In the genomic region with DNA sequence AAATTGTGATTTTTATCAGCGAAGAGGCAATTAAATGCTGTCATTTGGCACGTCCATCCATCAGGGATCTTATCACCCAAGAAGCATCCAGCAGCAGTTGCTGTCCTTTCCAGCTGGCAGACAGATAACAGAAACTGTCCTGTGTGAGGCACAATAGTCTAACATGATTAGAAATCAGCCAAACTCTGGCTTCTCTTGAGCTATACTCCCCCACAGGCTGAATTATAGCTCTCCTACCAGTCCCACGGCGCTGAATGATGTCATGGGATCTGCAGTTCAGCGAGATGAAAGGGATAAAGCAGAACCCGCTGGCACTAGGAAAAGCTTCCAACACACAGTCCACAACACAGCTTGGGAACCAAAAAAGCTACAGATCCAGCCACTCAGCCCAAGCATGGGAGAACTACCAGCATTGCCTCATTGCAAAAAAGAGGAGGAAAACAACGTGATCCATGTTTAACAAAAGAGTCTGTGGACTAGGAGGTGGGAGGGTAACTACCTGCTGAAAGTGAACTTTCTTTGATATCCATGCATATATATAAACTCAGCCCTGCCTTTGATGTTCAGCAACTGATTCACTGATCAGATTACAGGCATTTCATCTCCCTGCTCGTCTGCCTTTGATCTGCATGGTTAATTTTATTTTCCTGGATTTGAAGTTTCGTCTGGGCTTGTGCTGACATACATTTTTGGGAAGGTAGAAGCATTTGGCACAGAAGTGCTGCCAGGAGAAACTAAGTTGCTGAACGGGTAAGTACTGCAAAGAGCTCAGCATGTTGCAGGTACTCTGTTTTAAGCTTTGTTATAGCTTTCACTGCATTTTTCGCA, we compare ENCODE assay signal across 8 cellular contexts. TPM values are rescaled to one million over a fixed set of nuclear protein-coding genes. Genes with fewer than 3 reads are reported as not detected.
A peak's percentile ranks its signal among the peaks of the same experiment; 100 is the strongest.
DNase-seq lines count a peak whose midpoint lies in the region; ATAC-seq and TF ChIP-seq lines count a peak whose summit lies in the region.

A gene with protein sequence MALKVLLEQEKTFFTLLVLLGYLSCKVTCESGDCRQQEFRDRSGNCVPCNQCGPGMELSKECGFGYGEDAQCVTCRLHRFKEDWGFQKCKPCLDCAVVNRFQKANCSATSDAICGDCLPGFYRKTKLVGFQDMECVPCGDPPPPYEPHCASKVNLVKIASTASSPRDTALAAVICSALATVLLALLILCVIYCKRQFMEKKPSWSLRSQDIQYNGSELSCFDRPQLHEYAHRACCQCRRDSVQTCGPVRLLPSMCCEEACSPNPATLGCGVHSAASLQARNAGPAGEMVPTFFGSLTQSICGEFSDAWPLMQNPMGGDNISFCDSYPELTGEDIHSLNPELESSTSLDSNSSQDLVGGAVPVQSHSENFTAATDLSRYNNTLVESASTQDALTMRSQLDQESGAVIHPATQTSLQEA (plus strand): TSS at position 314 of the 828 bp plus-strand sequence. CDS start 19,772 bp downstream, outside the sequence.

- H3K4me1 ChIP-seq in fibroblast of lung (ENCODE audit: control insufficient read depth, extremely low read depth, insufficient read depth, low read length), result peaks cover 7% of the 10 kb centered on the region

- no peaks in the 10 kb centered on the region for H4K20me1 ChIP-seq in fibroblast of lung (ENCODE audit: control insufficient read depth, extremely low read depth, insufficient read depth, low read length)

- peak within 1 kb of the TSS; percentile 49 to 75 (median 63) for H3K4me3 ChIP-seq in fibroblast of lung (replicated peaks in 1 of 4; ENCODE audit: control extremely low read depth in 1 of 4, insufficient read depth in 1 of 4, low read depth in 3 of 4, low read length in 4 of 4)

- no peak within 1 kb of the TSS for H3K27ac Mint-ChIP-seq in stimulated activated naive CD8-positive, alpha-beta T cell treated with anti-CD3 and anti-CD28 coated beads, Interleukin-15, amount 100 ng/mL, for 72 hours

- peaks cover 8% of the 10 kb centered on the region for H3K4me1 Mint-ChIP-seq in stimulated activated naive CD8-positive, alpha-beta T cell treated with anti-CD3 and anti-CD28 coated beads, Interleukin-15, amount 100 ng/mL, for 72 hours

- no peaks in the 10 kb centered on the region for H3K9me3 Mint-ChIP-seq in stimulated activated naive CD8-positive, alpha-beta T cell treated with anti-CD3 and anti-CD28 coated beads, Interleukin-15, amount 100 ng/mL, for 72 hours

- peak within 1 kb of the TSS; percentile 88 for H3K4me2 ChIP-seq in fibroblast of lung (ENCODE audit: extremely low read depth, insufficient read depth, low read length)

- peaks cover 61% of the 10 kb centered on the region for H3K27me3 Mint-ChIP-seq in stimulated activated naive CD8-positive, alpha-beta T cell treated with anti-CD3 and anti-CD28 coated beads, Interleukin-15, amount 100 ng/mL, for 72 hours

- TF ChIP-seq CTCF in fibroblast of lung (conservative IDR thresholded peaks at IDR 0.05 in 1 of 2, IDR thresholded peaks at IDR 0.05 in 1 of 2; ENCODE audit: low read depth in 1 of 2, low read length in 2 of 2), result no peak

- H3K79me2 ChIP-seq in fibroblast of lung (ENCODE audit: control insufficient read depth, insufficient read depth, low read length), result peaks cover 5% of the 10 kb centered on the region

- peak within 1 kb of the TSS; percentile 3 for H3K9ac ChIP-seq in fibroblast of lung (ENCODE audit: insufficient read depth, low read length)

- H3K27me3 ChIP-seq in fibroblast of lung (ENCODE audit: control insufficient read depth, insufficient read depth, low read length), result no peaks in the 10 kb centered on the region

- H3K9me3 ChIP-seq in fibroblast of lung (ENCODE audit: control insufficient read depth, insufficient read depth, low read depth, low read length), result no peaks in the 10 kb centered on the region

- no peak within 1 kb of the TSS for H3K4me3 Mint-ChIP-seq in stimulated activated naive CD8-positive, alpha-beta T cell treated with anti-CD3 and anti-CD28 coated beads, Interleukin-15, amount 100 ng/mL, for 72 hours

- peak within 1 kb of the TSS; percentile 35 for H2AFZ ChIP-seq in fibroblast of lung (ENCODE audit: low read length)

- H3K36me3 ChIP-seq in fibroblast of lung (ENCODE audit: control insufficient read depth, insufficient read depth, low read length), result no peaks in the 10 kb centered on the region

- DNase-seq in DMS 273 (lab: John Stamatoyannopoulos, UW; ENCODE audit: unreplicated experiment) (peak; percentile 91), NCI-H69 (lab: John Stamatoyannopoulos, UW) (peak; percentile 85), fibroblast of lung (ENCODE audit: low read depth in 2 of 2) (peak; percentile 84 to 92), occipital lobe (lab: John Stamatoyannopoulos, UW) (no peak), DMS79 treated with DMSO at 0.1 percent for 48 hours (lab: John Stamatoyannopoulos, UW) (no peak)
- DNase-seq in stimulated activated naive CD8-positive, alpha-beta T cell treated with anti-CD3 and anti-CD28 coated beads, Interleukin-15, amount 100 ng/mL, for 72 hours, result no peak

- no peak for ATAC-seq in HG03097 (IDR thresholded peaks at IDR 0.05; ENCODE audit: low FRiP score, unreplicated experiment)
- no peak for ATAC-seq in stimulated activated naive CD8-positive, alpha-beta T cell treated with anti-CD3 and anti-CD28 coated beads, Interleukin-15, amount 100 ng/mL, for 72 hours
- no peak for ATAC-seq in GM21381 (IDR thresholded peaks at IDR 0.05; ENCODE audit: unreplicated experiment)

- H3K27ac ChIP-seq in fibroblast of lung (ENCODE audit: insufficient read depth, low read length), result peak within 1 kb of the TSS; percentile 1

RNA-seq across cellular contexts. Expression of the gene that starts here (rescaled TPM):
- total RNA-seq in fibroblast of lung (214 and 330 TPM in 2 replicates), occipital lobe (18.6 TPM)
- polyA plus RNA-seq in fibroblast of lung, result 210 and 260 TPM in 2 replicates
- 129 and 132 TPM in 2 replicates for polyA plus RNA-seq in fibroblast of lung (2012)
- 159 and 193 TPM in 2 replicates for polyA minus RNA-seq in fibroblast of lung (ENCODE audit: low replicate concordance)

Comparison
In these comparisons a context has a peak if more than half of its experiments do, and no peak if none do; other contexts are left out.
1. RNA of the gene that starts here (total RNA-seq): 214 to 330 TPM in fibroblast of lung; 18.6 TPM in occipital lobe (single experiment); every median in the first group is over 10 times any median in the second.
2. DNase-seq: peak in DMS 273 (single experiment), NCI-H69 (single experiment) and fibroblast of lung (2 of 2); none in occipital lobe (single experiment), DMS79 treated with DMSO at 0.1 percent for 48 hours (single experiment) and stimulated activated naive CD8-positive, alpha-beta T cell treated with anti-CD3 and anti-CD28 coated beads, Interleukin-15, amount 100 ng/mL, for 72 hours (0 of 2).